In genomic region chr16:86387461-86388440, GRCh38 we compare ENCODE assay signal across 1 cellular context.
TF ChIP-seq lines count a peak whose summit lies in the region.

No MANE protein-coding gene starts in this region.

TF ChIP-seq in K562, 482 proteins besides CTCF, POLR2A, EP300 and RAD21 (continued from another document):
- TF ChIP-seq DEAF1 (CRISPR knock-in tag; IDR thresholded peaks at IDR 0.05) (no peak), BRF1 (IDR thresholded peaks at IDR 0.05; ENCODE audit: borderline replicate concordance, extremely low read depth, insufficient read length) (no peak), NRF1 (conservative IDR thresholded peaks at IDR 0.05 in 1 of 2, IDR thresholded peaks at IDR 0.05 in 1 of 2) (no peak), OTX1 (CRISPR knock-in tag; IDR thresholded peaks at IDR 0.05) (no peak), ZBTB49 (CRISPR knock-in tag; IDR thresholded peaks at IDR 0.05; ENCODE audit: borderline replicate concordance) (no peak), PTBP1 (IDR thresholded peaks at IDR 0.05; ENCODE audit: low read depth, low read length) (no peak), FOXO4 (CRISPR knock-in tag; IDR thresholded peaks at IDR 0.05) (no peak), GABPA (tag; conservative IDR thresholded peaks at IDR 0.05; ENCODE audit: low read depth) (peak; percentile 45; the same call in 1 of the 2 replicates), NR2C2 (CRISPR knock-in tag; IDR thresholded peaks at IDR 0.05) (no peak), NR2C2 (tag; IDR thresholded peaks at IDR 0.05) (peak; percentile 60; the same call in 1 of the 2 replicates), NR0B1 (IDR thresholded peaks at IDR 0.05; ENCODE audit: partially characterized antibody) (no peak), ATF3 (IDR thresholded peaks at IDR 0.05) (0 out of 2 replicates have a peak, but pooled peaks have one; percentile 7), ATF3 (CRISPR knock-in tag; conservative IDR thresholded peaks at IDR 0.05) (no peak), NFE2L1 (tag; IDR thresholded peaks at IDR 0.05; ENCODE audit: borderline replicate concordance, low read depth) (no peak)
